ENCODE assay signal across 8 cellular contexts in the genomic region with DNA sequence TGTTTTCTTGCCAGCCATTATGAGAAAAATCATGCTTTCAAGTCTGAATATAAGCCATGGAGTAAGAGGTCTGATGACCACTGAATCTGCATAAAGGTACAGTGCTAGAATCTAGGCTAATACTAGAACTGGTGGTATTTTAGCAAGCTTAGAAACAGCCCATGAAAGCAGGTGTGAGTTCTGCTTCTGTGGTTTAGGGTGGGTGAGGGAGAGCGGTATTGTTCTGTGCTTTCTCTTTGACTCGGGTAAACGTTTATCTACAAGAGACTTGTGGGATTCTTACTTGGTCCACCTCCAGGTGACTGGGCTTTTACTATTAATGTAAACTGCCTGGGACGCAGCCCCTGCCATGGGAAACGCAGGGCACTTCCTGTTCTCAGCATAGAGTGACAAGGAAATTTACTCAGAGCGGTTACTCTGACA. TPM values are rescaled to one million over a fixed set of nuclear protein-coding genes. Genes with fewer than 3 reads are reported as not detected.
A peak's percentile ranks its signal among the peaks of the same experiment; 100 is the strongest.
DNase-seq lines count a peak whose midpoint lies in the region; ATAC-seq and TF ChIP-seq lines count a peak whose summit lies in the region.

No MANE protein-coding gene starts in this region.

- peaks cover 44% of the 10 kb centered on the region for H4K20me1 ChIP-seq in BLaER1

- peak; percentile 95 for ATAC-seq in HG03159 (IDR thresholded peaks at IDR 0.05; ENCODE audit: unreplicated experiment)
- peak; percentile 54 for ATAC-seq in central memory CD8-positive, alpha-beta T cell (replicated peaks; ENCODE audit: extremely low read depth, poor library complexity, severe bottlenecking)

- peak overlapping the region; percentile 61 for H3K4me3 Mint-ChIP-seq in central memory CD8-positive, alpha-beta T cell
- no peak overlapping the region for H3K4me3 Mint-ChIP-seq in HFFc6

- peaks cover 16% of the 10 kb centered on the region for H3K4me1 Mint-ChIP-seq in central memory CD8-positive, alpha-beta T cell
- peaks cover 16% of the 10 kb centered on the region for H3K4me1 Mint-ChIP-seq in HFFc6 (ENCODE audit: low read depth)

- H3K36me3 Mint-ChIP-seq in central memory CD8-positive, alpha-beta T cell (ENCODE audit: insufficient read depth), result no peaks in the 10 kb centered on the region
- H3K36me3 Mint-ChIP-seq in HFFc6 (ENCODE audit: low read depth), result peaks cover 9% of the 10 kb centered on the region

- peaks cover 61% of the 10 kb centered on the region for H3K4me1 ChIP-seq in BLaER1
- peaks cover 31% of the 10 kb centered on the region for H3K4me1 ChIP-seq in vagina

- TF ChIP-seq CTCF in vagina (IDR thresholded peaks at IDR 0.05) (no peak), HFFc6 (IDR thresholded peaks at IDR 0.05) (no peak)

- peak overlapping the region; percentile 7; the same call in 1 of the 2 replicates for H3K9ac ChIP-seq in BLaER1

- DNase-seq in GM19240 (ENCODE audit: insufficient read length, low spot score) (peak; percentile 29), vagina (ENCODE audit: extremely low spot score in 2 of 2) (no peak), hippocampal formation (lab: John Stamatoyannopoulos, UW) (no peak), ecto neural progenitor cell (ENCODE audit: low spot score) (no peak), HFFc6 (no peak)
- no peak for DNase-seq in central memory CD8-positive, alpha-beta T cell (ENCODE audit: low spot score in 2 of 2)

- H3K27me3 ChIP-seq in BLaER1 (no peaks in the 10 kb centered on the region), vagina (no peaks in the 10 kb centered on the region)

- TF ChIP-seq POLR2A in vagina (IDR thresholded peaks at IDR 0.05), result no peak

- H3K9me3 Mint-ChIP-seq in central memory CD8-positive, alpha-beta T cell, result no peaks in the 10 kb centered on the region
- no peaks in the 10 kb centered on the region for H3K9me3 Mint-ChIP-seq in HFFc6

- no peaks in the 10 kb centered on the region for H3K9me3 ChIP-seq in BLaER1
- H3K9me3 ChIP-seq in vagina, result no peaks in the 10 kb centered on the region

- intact Hi-C loops in vagina (cut with DNase I), result no loop called here

- H3K27ac ChIP-seq in BLaER1, result 0 out of 2 replicates have a peak overlapping the region, but pooled peaks have one; percentile 14
- peak overlapping the region; percentile 79 for H3K27ac ChIP-seq in vagina

- H3K4me2 ChIP-seq in BLaER1, result peak overlapping the region; percentile 36

- H3K27ac Mint-ChIP-seq in central memory CD8-positive, alpha-beta T cell (ENCODE audit: low read depth), result peak overlapping the region; percentile 53
- no peak overlapping the region for H3K27ac Mint-ChIP-seq in HFFc6

- H3K27me3 Mint-ChIP-seq in central memory CD8-positive, alpha-beta T cell, result no peaks in the 10 kb centered on the region
- peaks cover 3% of the 10 kb centered on the region; the same call in 1 of the 2 replicates for H3K27me3 Mint-ChIP-seq in HFFc6 (ENCODE audit: insufficient read depth)

- H3K36me3 ChIP-seq in BLaER1 (peaks cover 100% of the 10 kb centered on the region), vagina (peaks cover 0 to 30% of the 10 kb centered on the region in 2 donors)

- H3K4me3 ChIP-seq in BLaER1 (no peak overlapping the region), vagina (no peak overlapping the region)

RNA-seq across cellular contexts. Expression of a gene that starts 55.2 kb away (rescaled TPM):
- not detected for total RNA-seq in vagina
- not detected for total RNA-seq in HFFc6 (2021; fragmentation: NEBNext Ultra II Directional; extraction: Animal tissue kit (Norgen Biotek cat#: 25700))
